Comparison of ENCODE assay signal across 20 cellular contexts in the genomic region with DNA sequence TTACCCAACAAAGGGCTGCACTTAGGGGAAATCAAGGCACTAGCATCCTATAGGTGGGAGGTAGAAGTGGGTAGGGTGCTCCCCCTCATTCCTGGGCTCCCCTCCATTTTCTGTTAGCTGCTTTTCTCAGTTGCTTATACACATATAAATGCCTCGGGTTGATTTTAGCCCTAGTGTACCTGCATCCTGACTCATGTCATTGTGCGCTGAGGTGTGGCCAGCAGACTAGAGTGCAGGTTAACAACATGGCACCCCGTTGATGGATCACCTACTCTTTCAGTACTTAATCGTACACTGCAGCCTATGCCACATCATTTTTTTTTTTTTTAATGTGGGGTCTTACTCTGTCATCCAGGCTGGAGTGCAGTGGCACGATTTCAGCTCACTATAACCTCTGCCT.
DNase-seq lines count a peak whose midpoint lies in the region; ATAC-seq, FAIRE-seq and TF ChIP-seq lines count a peak whose summit lies in the region.
"Had no signal": no experiment of that assay in that cellular context is flagged by ENCODE, and none has a peak within 500 bp of the region (broad histone marks: within the 10 kb centered on the region; RNA-seq: fewer than 3 reads in every experiment).

No MANE protein-coding gene starts in this region.

- H3K27ac Mint-ChIP-seq in activated CD4-positive, alpha-beta T cell treated with anti-CD3 and anti-CD28 coated beads, Interleukin-2, amount 10 ng/mL, durations not matched to agents 7 days and 5 days = peak overlapping the region; percentile 77
- H3K27ac Mint-ChIP-seq in neural crest cell (ENCODE audit: unreplicated experiment) = peak overlapping the region; percentile 65
- H3K27ac Mint-ChIP-seq: CD14-positive monocyte had no signal

- 38% methylated on average over 5 of the region's 5 CpGs for WGBS in GM12878 (ENCODE audit: insufficient coverage, insufficient replicate concordance, low lambda C conversion rate, missing lambda C conversion rate)

- H3K27ac ChIP-seq in OCI-LY7 (ENCODE audit: low read depth, low read length, poor library complexity, severe bottlenecking) (no peak overlapping the region), GM12878 (ENCODE audit: control insufficient read depth, insufficient read depth) (no peak overlapping the region)
- H3K27ac ChIP-seq: KMS-11, RWPE1 had no signal

- H3K36me3 Mint-ChIP-seq in activated CD4-positive, alpha-beta T cell treated with anti-CD3 and anti-CD28 coated beads, Interleukin-2, amount 10 ng/mL, durations not matched to agents 7 days and 5 days (ENCODE audit: low read depth) = peaks cover 19% of the 10 kb centered on the region
- peaks cover 15% of the 10 kb centered on the region for H3K36me3 Mint-ChIP-seq in neural crest cell (ENCODE audit: low read depth)
- H3K36me3 Mint-ChIP-seq: CD14-positive monocyte had no signal

- in situ Hi-C loops in GM12878 (cut with MboI) = no loop called here

- peak; percentile 34 for ATAC-seq in GM12878
- ATAC-seq in GM21723 (IDR thresholded peaks at IDR 0.05; ENCODE audit: unreplicated experiment) = no peak
- no peak for ATAC-seq in GM18505 (IDR thresholded peaks at IDR 0.05; ENCODE audit: unreplicated experiment)
- no peak for ATAC-seq in HG03280 (IDR thresholded peaks at IDR 0.05; ENCODE audit: unreplicated experiment)

- no peaks in the 10 kb centered on the region for H3K27me3 Mint-ChIP-seq in activated CD4-positive, alpha-beta T cell treated with anti-CD3 and anti-CD28 coated beads, Interleukin-2, amount 10 ng/mL, durations not matched to agents 7 days and 5 days
- no peaks in the 10 kb centered on the region for H3K27me3 Mint-ChIP-seq in neural crest cell (ENCODE audit: low read depth)

- no peak overlapping the region for H3K9ac ChIP-seq in GM12878 (ENCODE audit: control insufficient read depth, insufficient read depth, low read length)
- H3K9ac ChIP-seq: KMS-11 had no signal

- H3K9me2 ChIP-seq in OCI-LY7 (ENCODE audit: insufficient read depth, low read length) = no peaks in the 10 kb centered on the region

- peaks cover 24% of the 10 kb centered on the region for H3K9me3 Mint-ChIP-seq in activated CD4-positive, alpha-beta T cell treated with anti-CD3 and anti-CD28 coated beads, Interleukin-2, amount 10 ng/mL, durations not matched to agents 7 days and 5 days
- H3K9me3 Mint-ChIP-seq in neural crest cell = peaks cover 17% of the 10 kb centered on the region

- FAIRE-seq in GM12878 (lab: Jason Lieb, UNC) = no peak
- FAIRE-seq: A204.1, G401.6, H1 had no signal

- POLR2A ChIA-PET in activated CD4-positive, alpha-beta T cell treated with anti-CD3 and anti-CD28 coated beads, Interleukin-2, amount 10 ng/mL, durations not matched to agents 7 days and 5 days (lab: Charles Lee) = no interaction called here
- POLR2A ChIA-PET in OCI-LY7 (lab: Charles Lee) (interaction anchor here (0.5 to 7.1 kb wide), 13 partner anchors 9 to 699 kb away, joined by 3 to 78 read pairs (median 4); no protein-coding TSS in a partner anchor), GM12878 (lab: Charles Lee) (no interaction called here)

- TF ChIP-seq POLR2A in GM12878 (IDR thresholded peaks at IDR 0.05; ENCODE audit: low read depth, low read length) = no peak
- TF ChIP-seq POLR2A in GM18505 (IDR thresholded peaks at IDR 0.05; ENCODE audit: borderline replicate concordance, extremely low read depth, insufficient read depth, insufficient read length) = no peak

- RAD21 ChIA-PET in GM12878 (lab: Charles Lee; ENCODE audit: unreplicated experiment) = no interaction called here

- H3K4me1 ChIP-seq in OCI-LY7 (ENCODE audit: insufficient read depth, low read length, poor library complexity, severe bottlenecking) (peaks cover 49% of the 10 kb centered on the region), GM12878 (ENCODE audit: control insufficient read depth, insufficient read depth, low read length) (peaks cover 15% of the 10 kb centered on the region)

- no peaks in the 10 kb centered on the region for H4K20me1 ChIP-seq in OCI-LY7 (ENCODE audit: insufficient read depth, low read length)
- H4K20me1 ChIP-seq in GM12878 (ENCODE audit: control insufficient read depth, insufficient read depth) = no peaks in the 10 kb centered on the region

- H2AFZ ChIP-seq in OCI-LY7 (ENCODE audit: low read length) (peak overlapping the region; percentile 80; the same call in 1 of the 2 replicates), GM12878 (ENCODE audit: control insufficient read depth, low read depth, low read length) (no peak overlapping the region)

- H3K4me2 ChIP-seq in OCI-LY7 (ENCODE audit: low read length) = peak overlapping the region; percentile 49
- no peak overlapping the region for H3K4me2 ChIP-seq in GM12878 (ENCODE audit: control insufficient read depth, insufficient read depth)
- H3K4me2 ChIP-seq: KMS-11 had no signal

- H3K9me3 ChIP-seq in OCI-LY7 (ENCODE audit: low read length) = peaks cover 58% of the 10 kb centered on the region
- no peaks in the 10 kb centered on the region; the same call in 2 of the 3 replicates for H3K9me3 ChIP-seq in GM12878 (replicated peaks; ENCODE audit: control insufficient read depth, insufficient read depth, low read length)

- H3K79me2 ChIP-seq in OCI-LY7 (ENCODE audit: insufficient read depth, low read depth, low read length) (no peaks in the 10 kb centered on the region), GM12878 (ENCODE audit: control insufficient read depth, insufficient read depth, low read length) (no peaks in the 10 kb centered on the region)

- peaks cover 27% of the 10 kb centered on the region for H3K4me1 Mint-ChIP-seq in activated CD4-positive, alpha-beta T cell treated with anti-CD3 and anti-CD28 coated beads, Interleukin-2, amount 10 ng/mL, durations not matched to agents 7 days and 5 days
- peaks cover 38% of the 10 kb centered on the region for H3K4me1 Mint-ChIP-seq in neural crest cell
- H3K4me1 Mint-ChIP-seq: CD14-positive monocyte had no signal

- H3K27me3 ChIP-seq in GM12878 (replicated peaks in 1 of 2; ENCODE audit: control insufficient read depth in 2 of 2, insufficient read depth in 2 of 2, low read length in 1 of 2) = peaks cover 0 to 2% of the 10 kb centered on the region in 2 experiments; a peak in 1 of 4 replicates
- H3K27me3 ChIP-seq: MG63 had no signal

- no peak overlapping the region for H3K4me3 Mint-ChIP-seq in activated CD4-positive, alpha-beta T cell treated with anti-CD3 and anti-CD28 coated beads, Interleukin-2, amount 10 ng/mL, durations not matched to agents 7 days and 5 days
- no peak overlapping the region for H3K4me3 Mint-ChIP-seq in neural crest cell
- H3K4me3 Mint-ChIP-seq: CD14-positive monocyte had no signal

- no peak for TF ChIP-seq CTCF in OCI-LY7 (conservative IDR thresholded peaks at IDR 0.05; ENCODE audit: low read length)
- no peak for TF ChIP-seq CTCF in GM12878 (IDR thresholded peaks at IDR 0.05 in 2 of 3, conservative IDR thresholded peaks at IDR 0.05 in 1 of 3; ENCODE audit: control insufficient read depth in 2 of 3, extremely low read depth in 1 of 3, insufficient read depth in 1 of 3, low read depth in 3 of 3, low read length in 3 of 3)
- TF ChIP-seq CTCF in neural crest cell (conservative IDR thresholded peaks at IDR 0.05) = no peak

- TF ChIP-seq EP300 in GM12878 (IDR thresholded peaks at IDR 0.05; ENCODE audit: borderline replicate concordance in 1 of 2, control insufficient read depth in 1 of 2, low read depth in 2 of 2, low read length in 2 of 2) = no peak

- H3K36me3 ChIP-seq in OCI-LY7 (ENCODE audit: insufficient read depth, low read length) = peaks cover 36% of the 10 kb centered on the region
- H3K36me3 ChIP-seq in GM12878 (ENCODE audit: control insufficient read depth in 2 of 2, insufficient read depth in 2 of 2, low read length in 1 of 2) = no peaks in the 10 kb centered on the region
- H3K36me3 ChIP-seq: MG63 had no signal

- no peak for DNase-seq in activated CD4-positive, alpha-beta T cell treated with anti-CD3 and anti-CD28 coated beads, Interleukin-2, amount 10 ng/mL, durations not matched to agents 7 days and 5 days
- DNase-seq in activated CD4-positive, alpha-beta T cell treated with anti-CD3 and anti-CD28 coated beads for 1 hour = no peak
- DNase-seq in OCI-LY7 (ENCODE audit: low spot score) = peak; percentile 45
- DNase-seq in GM12878 (ENCODE audit: low read depth, low spot score) = no peak
- no peak for DNase-seq in neural crest cell (ENCODE audit: low read depth, low spot score)
- DNase-seq: DMS79, MG63, NCI-H1092 treated with DMSO at 0.1 percent for 48 hours, NCI-H1694, NCI-H345, NCI-H526 treated with DMSO at 0.1 percent for 48 hours had no signal

- SMC1A ChIA-PET in GM12878 (lab: Charles Lee; ENCODE audit: uncharacterized antibody, unreplicated experiment) = no interaction called here

- BruUV-seq in OCI-LY7 (replicated peaks; lab: Mats Ljungman, UMichigan) = no TSS peak
- no TSS peak for BruUV-seq in GM12878 (replicated peaks; lab: Mats Ljungman, UMichigan)

- intact Hi-C loops in OCI-LY7 (cut with micrococcal nuclease; ENCODE audit: unreplicated experiment) (loop anchor here (5.0 to 10.0 kb wide), 2 partner anchors 145 to 727 kb away; partner anchors contain the start of gene ITGB1), GM12878 (cut with micrococcal nuclease; ENCODE audit: unreplicated experiment) (no loop called here)

- CTCF ChIA-PET in activated CD4-positive, alpha-beta T cell treated with anti-CD3 and anti-CD28 coated beads, Interleukin-2, amount 10 ng/mL, durations not matched to agents 7 days and 5 days (lab: Charles Lee) = interaction anchor here (1.4 to 5.2 kb wide), 3 partner anchors 9 to 14 kb away, joined by 4 to 34 read pairs (median 14); no protein-coding TSS in a partner anchor
- CTCF ChIA-PET in OCI-LY7 (lab: Charles Lee; ENCODE audit: unreplicated experiment) (interaction anchor here (0.6 to 1.2 kb wide), 4 partner anchors 11 to 716 kb away, joined by 3 to 5 read pairs (median 3); no protein-coding TSS in a partner anchor), GM12878 (lab: Yijun Ruan, JAX) (interaction anchor here (1.0 to 1.1 kb wide), 2 partner anchors 14 to 93 kb away, joined by 3 to 6 read pairs; no protein-coding TSS in a partner anchor)

- H3K4me3 ChIP-seq in OCI-LY7 (ENCODE audit: low read depth, low read length, poor library complexity, severe bottlenecking) = peak overlapping the region; percentile 21
- H3K4me3 ChIP-seq in GM12878 = no peak overlapping the region
- H3K4me3 ChIP-seq: MG63 had no signal

- no peak for TF ChIP-seq RAD21 in GM12878 (IDR thresholded peaks at IDR 0.05; ENCODE audit: insufficient read depth, low read depth, low read length)

TF ChIP-seq in GM12878, 131 proteins besides CTCF, POLR2A, EP300 and RAD21 (continues in another document):
- no peak for TF ChIP-seq BCL11A (IDR thresholded peaks at IDR 0.05; ENCODE audit: low read depth, low read length)
- TF ChIP-seq MYB (IDR thresholded peaks at IDR 0.05; ENCODE audit: borderline replicate concordance, low read depth, low read length) = no peak
- TF ChIP-seq POLR2AphosphoS5 (IDR thresholded peaks at IDR 0.05; ENCODE audit: low read length) = no peak
